ENCODE assay signal across 8 cellular contexts in the genomic region with DNA sequence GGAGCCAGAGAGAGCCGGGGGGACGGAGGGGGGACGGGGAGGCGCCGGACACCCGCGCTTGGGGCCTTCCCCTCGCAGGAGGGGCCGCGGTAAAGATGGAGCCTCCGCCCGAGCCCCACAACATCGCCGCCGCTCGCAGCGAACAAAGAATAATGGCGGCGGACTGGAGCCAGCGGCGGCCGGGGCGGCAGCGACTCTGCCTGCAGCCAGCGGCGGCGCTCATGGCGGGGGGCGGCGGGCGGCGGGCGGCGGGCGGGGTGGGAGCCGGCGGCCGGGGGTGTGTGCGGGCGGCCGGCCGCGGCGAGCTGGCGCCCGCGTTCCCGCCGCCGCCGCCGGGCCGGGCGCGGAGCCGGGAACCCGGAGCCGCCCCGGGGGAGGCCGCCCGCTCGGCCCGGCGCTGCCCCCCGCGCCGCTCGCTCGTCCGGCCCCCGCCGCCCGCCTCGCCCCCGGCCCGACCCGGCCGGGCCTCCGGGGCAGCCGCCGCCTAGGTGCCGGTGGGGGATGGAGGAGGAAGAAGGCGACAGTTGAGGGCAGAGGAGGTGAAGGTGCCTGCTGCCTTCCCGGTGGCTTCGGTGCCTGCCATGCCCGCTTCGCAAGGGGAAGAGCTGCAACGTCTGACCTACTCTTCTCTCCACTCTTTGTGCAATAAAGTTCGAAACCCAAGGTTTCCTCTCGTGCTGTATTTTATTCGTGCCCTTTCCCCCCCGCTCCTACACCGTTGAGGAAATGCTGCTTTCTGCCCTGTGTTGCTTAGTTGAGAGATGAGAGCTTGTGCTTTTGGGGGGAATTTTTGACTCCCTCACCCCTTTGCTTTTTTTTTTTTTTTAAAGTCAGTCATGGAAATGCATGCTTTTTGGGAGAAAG.
DNase-seq lines count a peak whose midpoint lies in the region.

No MANE protein-coding gene starts in this region.

- peak overlapping the region; percentile 97 for H3K9ac ChIP-seq in BLaER1
- peak overlapping the region; percentile 93 for H3K9ac ChIP-seq in iPS-20b (ENCODE audit: low read depth, low read length)

- H3K9me3 ChIP-seq in BLaER1 (no peaks in the 10 kb centered on the region), iPS-20b (ENCODE audit: insufficient read depth, low read depth, low read length) (no peaks in the 10 kb centered on the region)

- peak overlapping the region; percentile 97 for H3K27ac ChIP-seq in BLaER1
- peak overlapping the region; percentile 40 for H3K27ac ChIP-seq in iPS-20b (ENCODE audit: low read length)
- peak overlapping the region; percentile 60 to 100 (median 98) for H3K27ac ChIP-seq in skin epidermis

- H3K36me3 ChIP-seq in BLaER1 (peaks cover 7% of the 10 kb centered on the region; the same call in 1 of the 2 replicates), iPS-20b (ENCODE audit: insufficient read depth, low read depth, low read length) (no peaks in the 10 kb centered on the region; the same call in 1 of the 2 replicates)

- H4K20me1 ChIP-seq in BLaER1: peaks cover 49% of the 10 kb centered on the region

- H3K27me3 ChIP-seq in BLaER1 (no peaks in the 10 kb centered on the region), iPS-20b (ENCODE audit: insufficient read depth, low read length) (peaks cover 18% of the 10 kb centered on the region)

- DNase-seq in GM19240 (ENCODE audit: insufficient read length, low spot score) (peak; percentile 23), Kasumi-1 (lab: John Stamatoyannopoulos, UW) (peak; percentile 16 to 18), T-helper 2 cell (peak in 4 of 5 experiments; percentile 26 to 79 (median 62)), astrocyte of the hippocampus (ENCODE audit: low read depth, low spot score) (peak; percentile 58), cerebellar nuclear complex (lab: John Stamatoyannopoulos, UW) (no peak)

- peak overlapping the region; percentile 89 for H3K4me2 ChIP-seq in BLaER1

- peak overlapping the region; percentile 87 for H3K4me3 ChIP-seq in BLaER1
- H3K4me3 ChIP-seq in iPS-20b (ENCODE audit: low read length): peak overlapping the region; percentile 91
- peak overlapping the region; percentile 54 to 90 (median 67) for H3K4me3 ChIP-seq in skin epidermis

- peaks cover 52% of the 10 kb centered on the region for H3K4me1 ChIP-seq in BLaER1
- H3K4me1 ChIP-seq in iPS-20b (ENCODE audit: insufficient read depth, low read length): peaks cover 13% of the 10 kb centered on the region

Comparison
In these comparisons a context has a peak if more than half of its experiments do, and no peak if none do; other contexts are left out.
1. H3K27ac ChIP-seq: peak in every context shown above with its lines; median percentile 98 in skin epidermis; 97 in BLaER1; 40 in iPS-20b.
2. DNase-seq: peak in GM19240 (single experiment), Kasumi-1 (2 of 2), T-helper 2 cell (4 of 5) and astrocyte of the hippocampus (single experiment); none in cerebellar nuclear complex (0 of 2).
3. Peak in every context shown above with its lines, with median percentiles within 50 percentile points of each other: H3K4me3 ChIP-seq.